In genomic region chr2:158317642-158318041, GRCh38 we compare ENCODE assay signal across 24 cellular contexts.
DNase-seq lines count a peak whose midpoint lies in the region; ATAC-seq and TF ChIP-seq lines count a peak whose summit lies in the region.
"Had no signal": no experiment of that assay in that cellular context is flagged by ENCODE, and none has a peak within 500 bp of the region (broad histone marks: within the 10 kb centered on the region; RNA-seq: fewer than 3 reads in every experiment).

No MANE protein-coding gene starts in this region.

- H3K36me3 Mint-ChIP-seq in MCF 10A (ENCODE audit: insufficient read depth, unreplicated experiment), result no peaks in the 10 kb centered on the region
- no peaks in the 10 kb centered on the region for H3K36me3 Mint-ChIP-seq in stimulated activated effector memory CD8-positive, alpha-beta T cell treated with anti-CD3 and anti-CD28 coated beads, Interleukin-12 subunit alpha, Interleukin-12 subunit beta, amount 100 ng/mL, for 72 hours
- H3K36me3 Mint-ChIP-seq: mesothelial cell of epicardium; neural progenitor cell; stimulated activated naive B cell treated with anti-CD40 and anti-IgM and Interleukin-4, amounts not matched to agents 10 μg/mL and 1 μg/mL and 100 μg/mL, for 72 hours had no signal

- no peaks in the 10 kb centered on the region for H3K9me3 Mint-ChIP-seq in MCF 10A (ENCODE audit: unreplicated experiment)
- H3K9me3 Mint-ChIP-seq in stimulated activated effector memory CD8-positive, alpha-beta T cell treated with anti-CD3 and anti-CD28 coated beads, Interleukin-12 subunit alpha, Interleukin-12 subunit beta, amount 100 ng/mL, for 72 hours, result no peaks in the 10 kb centered on the region
- H3K9me3 Mint-ChIP-seq: neural progenitor cell; stimulated activated naive B cell treated with anti-CD40 and anti-IgM and Interleukin-4, amounts not matched to agents 10 μg/mL and 1 μg/mL and 100 μg/mL, for 72 hours had no signal

- no peak overlapping the region for H3K27ac ChIP-seq in mammary epithelial cell (ENCODE audit: insufficient read depth, low read depth, low read length)
- H3K27ac ChIP-seq: HL-60, neural progenitor cell, SJSA1 had no signal

- intact Hi-C loops in mammary epithelial cell (cut with micrococcal nuclease), result no loop called here
- intact Hi-C loops in MCF 10A (cut with micrococcal nuclease), result no loop called here

- H3K27ac Mint-ChIP-seq in MCF 10A (ENCODE audit: low read depth, unreplicated experiment), result no peak overlapping the region
- no peak overlapping the region for H3K27ac Mint-ChIP-seq in stimulated activated effector memory CD8-positive, alpha-beta T cell treated with anti-CD3 and anti-CD28 coated beads, Interleukin-12 subunit alpha, Interleukin-12 subunit beta, amount 100 ng/mL, for 72 hours
- H3K27ac Mint-ChIP-seq: mesothelial cell of epicardium; neural progenitor cell; stimulated activated naive B cell treated with anti-CD40 and anti-IgM and Interleukin-4, amounts not matched to agents 10 μg/mL and 1 μg/mL and 100 μg/mL, for 72 hours had no signal

- H3K4me3 ChIP-seq in mammary epithelial cell (replicated peaks in 1 of 3; ENCODE audit: insufficient read depth in 1 of 3, low read depth in 2 of 3, low read length in 3 of 3), result no peak overlapping the region
- H3K4me3 ChIP-seq: neural progenitor cell, SJSA1 had no signal

- TF ChIP-seq CTCF in mammary epithelial cell (conservative IDR thresholded peaks at IDR 0.05 in 1 of 2, IDR thresholded peaks at IDR 0.05 in 1 of 2; ENCODE audit: extremely low read depth in 1 of 2, insufficient read depth in 1 of 2, low read depth in 1 of 2, low read length in 2 of 2) (no peak), MCF 10A (IDR thresholded peaks at IDR 0.05; ENCODE audit: unreplicated experiment) (no peak)

- no peaks in the 10 kb centered on the region for H3K27me3 Mint-ChIP-seq in MCF 10A (ENCODE audit: insufficient read depth, unreplicated experiment)
- H3K27me3 Mint-ChIP-seq: stimulated activated naive B cell treated with anti-CD40 and anti-IgM and Interleukin-4, amounts not matched to agents 10 μg/mL and 1 μg/mL and 100 μg/mL, for 72 hours had no signal

- H3K4me3 Mint-ChIP-seq in MCF 10A (ENCODE audit: unreplicated experiment), result no peak overlapping the region
- no peak overlapping the region for H3K4me3 Mint-ChIP-seq in stimulated activated effector memory CD8-positive, alpha-beta T cell treated with anti-CD3 and anti-CD28 coated beads, Interleukin-12 subunit alpha, Interleukin-12 subunit beta, amount 100 ng/mL, for 72 hours
- H3K4me3 Mint-ChIP-seq: mesothelial cell of epicardium; neural progenitor cell; stimulated activated naive B cell treated with anti-CD40 and anti-IgM and Interleukin-4, amounts not matched to agents 10 μg/mL and 1 μg/mL and 100 μg/mL, for 72 hours had no signal

- H3K27me3 ChIP-seq in mammary epithelial cell (ENCODE audit: insufficient read depth, low read length), result no peaks in the 10 kb centered on the region
- H3K27me3 ChIP-seq: neural progenitor cell, SJSA1 had no signal

- no TSS peak for BruUV-seq in mammary epithelial cell (replicated peaks; lab: Mats Ljungman, UMichigan)
- BruUV-seq in MCF 10A (replicated peaks; lab: Mats Ljungman, UMichigan), result no TSS peak

- ATAC-seq in HG02588 (IDR thresholded peaks at IDR 0.05; ENCODE audit: unreplicated experiment), result peak; percentile 61
- peak; percentile 13 for ATAC-seq in stimulated activated effector memory CD8-positive, alpha-beta T cell treated with anti-CD3 and anti-CD28 coated beads, Interleukin-12 subunit alpha, Interleukin-12 subunit beta, amount 100 ng/mL, for 72 hours
- ATAC-seq: PC-3; stimulated activated naive B cell treated with anti-CD40 and anti-IgM and Interleukin-4, amounts not matched to agents 10 μg/mL and 1 μg/mL and 100 μg/mL, for 72 hours had no signal

- 100% methylated on average over 2 of the region's 2 CpGs for WGBS in mammary epithelial cell (ENCODE audit: low coverage, missing lambda C conversion rate)

- CTCF ChIA-PET in mammary epithelial cell (lab: Charles Lee; ENCODE audit: low non-redundant PET), result interaction anchor here (0.7 kb wide), 1 partner anchor 147 kb away, joined by 3 read pairs; no protein-coding TSS in a partner anchor
- CTCF ChIA-PET in MCF 10A (lab: Yijun Ruan, JAX), result interaction anchor here (1.0 to 1.2 kb wide), 3 partner anchors 14 to 294 kb away, joined by 3 to 6 read pairs (median 3); no protein-coding TSS in a partner anchor

- H3K9ac ChIP-seq in mammary epithelial cell (ENCODE audit: insufficient read depth, low read length), result no peak overlapping the region
- H3K9ac ChIP-seq: neural progenitor cell had no signal

- H3K9me3 ChIP-seq in mammary epithelial cell (replicated peaks; ENCODE audit: insufficient read depth, low read length), result no peaks in the 10 kb centered on the region
- H3K9me3 ChIP-seq: SJSA1 had no signal

- no peaks in the 10 kb centered on the region for H3K79me2 ChIP-seq in mammary epithelial cell (ENCODE audit: insufficient read depth, low read length)

- H3K4me1 Mint-ChIP-seq in MCF 10A (ENCODE audit: insufficient read depth, unreplicated experiment), result peaks cover 11% of the 10 kb centered on the region
- H3K4me1 Mint-ChIP-seq in stimulated activated effector memory CD8-positive, alpha-beta T cell treated with anti-CD3 and anti-CD28 coated beads, Interleukin-12 subunit alpha, Interleukin-12 subunit beta, amount 100 ng/mL, for 72 hours, result no peaks in the 10 kb centered on the region
- H3K4me1 Mint-ChIP-seq: neural progenitor cell had no signal

- dilution Hi-C loops in mammary epithelial cell (cut with HindIII; ENCODE audit: low sequenced_read_pairs), result no loop called here

- H4K20me1 ChIP-seq in mammary epithelial cell (ENCODE audit: insufficient read depth, low read length), result no peaks in the 10 kb centered on the region

- DNase-seq in mammary epithelial cell, result no peak
- no peak for DNase-seq in MCF 10A (ENCODE audit: unreplicated experiment)
- peak; percentile 65 for DNase-seq in OCI-M1 (lab: John Stamatoyannopoulos, UW)
- DNase-seq in stimulated activated effector memory CD8-positive, alpha-beta T cell treated with anti-CD3 and anti-CD28 coated beads, Interleukin-12 subunit alpha, Interleukin-12 subunit beta, amount 100 ng/mL, for 72 hours (ENCODE audit: low spot score in 2 of 2), result no peak
- no peak for DNase-seq in islet precursor cell
- DNase-seq in epidermal melanocyte (ENCODE audit: insufficient read length, low spot score), result no peak
- DNase-seq in NCI-H446 treated with DMSO at 0.1 percent for 48 hours (lab: John Stamatoyannopoulos, UW), result no peak
- DNase-seq: 8988T; activated effector memory CD4-positive, alpha-beta T cell treated with anti-CD3 and anti-CD28 coated beads, Interleukin-2, amount 50 U/mL, for 16 hours; anterior cingulate cortex; GOT3; kidney; NCI-H2081 treated with DMSO at 0.1 percent for 48 hours; NCI-H526; PC-3; retina; stimulated activated CD4-positive, alpha-beta T cell treated with anti-CD3 and anti-CD28 coated beads, Interleukin-12 subunit alpha, Interleukin-12 subunit beta, amount 100 ng/mL, for 4 hours; stimulated activated naive B cell treated with anti-CD40 and anti-IgM and Interleukin-4, amounts not matched to agents 10 μg/mL and 1 μg/mL and 100 μg/mL, for 72 hours; trophoblast cell had no signal

- no peaks in the 10 kb centered on the region for H3K36me3 ChIP-seq in mammary epithelial cell (ENCODE audit: insufficient read depth, low read length)
- H3K36me3 ChIP-seq: neural progenitor cell, SJSA1 had no signal

- peaks cover 13% of the 10 kb centered on the region for H3K4me1 ChIP-seq in mammary epithelial cell (ENCODE audit: insufficient read depth, low read length)
- H3K4me1 ChIP-seq: neural progenitor cell, SJSA1 had no signal

- peak overlapping the region; percentile 27 for H2AFZ ChIP-seq in mammary epithelial cell (ENCODE audit: low read depth, low read length)
- H2AFZ ChIP-seq: neural progenitor cell had no signal

- POLR2A ChIA-PET in MCF 10A (lab: Yijun Ruan, JAX), result interaction anchor here (0.5 to 1.1 kb wide), 3 partner anchors 15 to 141 kb away, joined by 3 to 5 read pairs (median 4); no protein-coding TSS in a partner anchor

- H3K4me2 ChIP-seq in mammary epithelial cell (ENCODE audit: insufficient read depth, low read depth, low read length), result no peak overlapping the region
- H3K4me2 ChIP-seq: neural progenitor cell had no signal

- in situ Hi-C loops in mammary epithelial cell (cut with MboI; ENCODE audit: low sequenced_read_pairs in 2 of 2), result no loop called here
